In the genomic region with DNA sequence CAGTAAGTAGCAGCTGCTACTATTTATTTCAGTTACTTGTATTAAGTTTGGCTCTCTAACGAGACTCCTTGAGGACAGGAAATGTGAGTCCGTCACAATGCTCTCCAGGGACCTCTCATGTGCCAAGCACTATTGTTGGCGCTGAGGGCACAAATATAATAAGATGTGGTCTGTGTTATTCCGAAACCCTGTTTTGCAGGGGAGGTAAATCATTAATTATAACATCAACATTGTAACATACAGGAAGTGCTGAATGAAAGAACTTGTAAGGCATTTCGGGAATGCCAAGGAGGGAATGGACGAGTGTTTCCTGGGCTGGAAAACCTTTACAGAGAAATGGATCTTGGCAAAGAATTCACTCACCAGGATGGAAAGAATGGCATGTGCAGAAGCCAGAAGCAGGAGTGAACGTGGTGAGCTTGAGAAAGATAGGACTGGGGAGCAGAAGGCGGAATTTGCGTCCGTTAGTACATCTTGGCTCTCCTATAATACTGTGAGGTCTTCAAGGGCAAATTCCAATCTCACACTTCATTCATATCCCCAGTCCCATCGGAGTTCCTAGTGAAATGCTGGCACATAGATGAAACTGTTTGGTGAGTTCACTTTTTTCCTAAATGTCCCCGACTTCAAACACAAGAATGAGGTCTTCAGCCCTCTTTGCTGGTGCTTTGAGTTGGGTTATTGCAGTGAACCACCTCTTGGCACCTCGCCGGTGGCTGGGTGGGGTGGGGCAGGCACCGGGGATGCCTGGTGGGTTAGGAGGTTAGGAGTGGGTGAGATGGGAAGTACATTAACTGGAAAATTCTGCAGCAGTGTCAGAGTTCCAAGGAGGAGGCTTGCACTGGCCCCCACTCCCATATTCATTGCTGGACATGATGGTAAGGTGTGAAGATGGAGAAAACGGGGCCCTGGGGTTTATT, we compare ENCODE assay signal across 2 cellular contexts.
TF ChIP-seq lines count a peak whose summit lies in the region.

No MANE protein-coding gene starts in this region.

TF ChIP-seq in A549, 52 proteins besides CTCF, POLR2A, EP300 and RAD21 (continued from another document):
- TF ChIP-seq, protein P1, sequence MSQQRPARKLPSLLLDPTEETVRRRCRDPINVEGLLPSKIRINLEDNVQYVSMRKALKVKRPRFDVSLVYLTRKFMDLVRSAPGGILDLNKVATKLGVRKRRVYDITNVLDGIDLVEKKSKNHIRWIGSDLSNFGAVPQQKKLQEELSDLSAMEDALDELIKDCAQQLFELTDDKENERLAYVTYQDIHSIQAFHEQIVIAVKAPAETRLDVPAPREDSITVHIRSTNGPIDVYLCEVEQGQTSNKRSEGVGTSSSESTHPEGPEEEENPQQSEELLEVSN (IDR thresholded peaks at IDR 0.05; ENCODE audit: borderline replicate concordance, low read depth): peak; percentile 57
- peak in 1 of 2 experiments; percentile 58; a peak in 2 of 4 replicates for TF ChIP-seq CEBPB (IDR thresholded peaks at IDR 0.05)
- no peak for TF ChIP-seq NPAS2 (CRISPR knock-in tag; IDR thresholded peaks at IDR 0.05; ENCODE audit: borderline replicate concordance)
TF ChIP-seq in A549: peak in this region for 4.

TF ChIP-seq in GM23338, 12 proteins besides CTCF, POLR2A, EP300 and RAD21 (continued from another document):
- TF ChIP-seq, protein P2, sequence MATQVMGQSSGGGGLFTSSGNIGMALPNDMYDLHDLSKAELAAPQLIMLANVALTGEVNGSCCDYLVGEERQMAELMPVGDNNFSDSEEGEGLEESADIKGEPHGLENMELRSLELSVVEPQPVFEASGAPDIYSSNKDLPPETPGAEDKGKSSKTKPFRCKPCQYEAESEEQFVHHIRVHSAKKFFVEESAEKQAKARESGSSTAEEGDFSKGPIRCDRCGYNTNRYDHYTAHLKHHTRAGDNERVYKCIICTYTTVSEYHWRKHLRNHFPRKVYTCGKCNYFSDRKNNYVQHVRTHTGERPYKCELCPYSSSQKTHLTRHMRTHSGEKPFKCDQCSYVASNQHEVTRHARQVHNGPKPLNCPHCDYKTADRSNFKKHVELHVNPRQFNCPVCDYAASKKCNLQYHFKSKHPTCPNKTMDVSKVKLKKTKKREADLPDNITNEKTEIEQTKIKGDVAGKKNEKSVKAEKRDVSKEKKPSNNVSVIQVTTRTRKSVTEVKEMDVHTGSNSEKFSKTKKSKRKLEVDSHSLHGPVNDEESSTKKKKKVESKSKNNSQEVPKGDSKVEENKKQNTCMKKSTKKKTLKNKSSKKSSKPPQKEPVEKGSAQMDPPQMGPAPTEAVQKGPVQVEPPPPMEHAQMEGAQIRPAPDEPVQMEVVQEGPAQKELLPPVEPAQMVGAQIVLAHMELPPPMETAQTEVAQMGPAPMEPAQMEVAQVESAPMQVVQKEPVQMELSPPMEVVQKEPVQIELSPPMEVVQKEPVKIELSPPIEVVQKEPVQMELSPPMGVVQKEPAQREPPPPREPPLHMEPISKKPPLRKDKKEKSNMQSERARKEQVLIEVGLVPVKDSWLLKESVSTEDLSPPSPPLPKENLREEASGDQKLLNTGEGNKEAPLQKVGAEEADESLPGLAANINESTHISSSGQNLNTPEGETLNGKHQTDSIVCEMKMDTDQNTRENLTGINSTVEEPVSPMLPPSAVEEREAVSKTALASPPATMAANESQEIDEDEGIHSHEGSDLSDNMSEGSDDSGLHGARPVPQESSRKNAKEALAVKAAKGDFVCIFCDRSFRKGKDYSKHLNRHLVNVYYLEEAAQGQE (IDR thresholded peaks at IDR 0.05; ENCODE audit: unreplicated experiment): no peak
- TF ChIP-seq ZNF114 (CRISPR knock-in tag; IDR thresholded peaks at IDR 0.05): no peak
- TF ChIP-seq NANOG (IDR thresholded peaks at IDR 0.05; ENCODE audit: borderline replicate concordance): no peak
- TF ChIP-seq ZNF331 (CRISPR knock-in tag; IDR thresholded peaks at IDR 0.05; ENCODE audit: low read depth): no peak
- no peak for TF ChIP-seq EZH2phosphoT487 (IDR thresholded peaks at IDR 0.05; ENCODE audit: unreplicated experiment)
- TF ChIP-seq POLR2AphosphoS5 (IDR thresholded peaks at IDR 0.05; ENCODE audit: low read depth): no peak
- no peak for TF ChIP-seq STAT1 (IDR thresholded peaks at IDR 0.05; ENCODE audit: unreplicated experiment)
- TF ChIP-seq, protein P3, sequence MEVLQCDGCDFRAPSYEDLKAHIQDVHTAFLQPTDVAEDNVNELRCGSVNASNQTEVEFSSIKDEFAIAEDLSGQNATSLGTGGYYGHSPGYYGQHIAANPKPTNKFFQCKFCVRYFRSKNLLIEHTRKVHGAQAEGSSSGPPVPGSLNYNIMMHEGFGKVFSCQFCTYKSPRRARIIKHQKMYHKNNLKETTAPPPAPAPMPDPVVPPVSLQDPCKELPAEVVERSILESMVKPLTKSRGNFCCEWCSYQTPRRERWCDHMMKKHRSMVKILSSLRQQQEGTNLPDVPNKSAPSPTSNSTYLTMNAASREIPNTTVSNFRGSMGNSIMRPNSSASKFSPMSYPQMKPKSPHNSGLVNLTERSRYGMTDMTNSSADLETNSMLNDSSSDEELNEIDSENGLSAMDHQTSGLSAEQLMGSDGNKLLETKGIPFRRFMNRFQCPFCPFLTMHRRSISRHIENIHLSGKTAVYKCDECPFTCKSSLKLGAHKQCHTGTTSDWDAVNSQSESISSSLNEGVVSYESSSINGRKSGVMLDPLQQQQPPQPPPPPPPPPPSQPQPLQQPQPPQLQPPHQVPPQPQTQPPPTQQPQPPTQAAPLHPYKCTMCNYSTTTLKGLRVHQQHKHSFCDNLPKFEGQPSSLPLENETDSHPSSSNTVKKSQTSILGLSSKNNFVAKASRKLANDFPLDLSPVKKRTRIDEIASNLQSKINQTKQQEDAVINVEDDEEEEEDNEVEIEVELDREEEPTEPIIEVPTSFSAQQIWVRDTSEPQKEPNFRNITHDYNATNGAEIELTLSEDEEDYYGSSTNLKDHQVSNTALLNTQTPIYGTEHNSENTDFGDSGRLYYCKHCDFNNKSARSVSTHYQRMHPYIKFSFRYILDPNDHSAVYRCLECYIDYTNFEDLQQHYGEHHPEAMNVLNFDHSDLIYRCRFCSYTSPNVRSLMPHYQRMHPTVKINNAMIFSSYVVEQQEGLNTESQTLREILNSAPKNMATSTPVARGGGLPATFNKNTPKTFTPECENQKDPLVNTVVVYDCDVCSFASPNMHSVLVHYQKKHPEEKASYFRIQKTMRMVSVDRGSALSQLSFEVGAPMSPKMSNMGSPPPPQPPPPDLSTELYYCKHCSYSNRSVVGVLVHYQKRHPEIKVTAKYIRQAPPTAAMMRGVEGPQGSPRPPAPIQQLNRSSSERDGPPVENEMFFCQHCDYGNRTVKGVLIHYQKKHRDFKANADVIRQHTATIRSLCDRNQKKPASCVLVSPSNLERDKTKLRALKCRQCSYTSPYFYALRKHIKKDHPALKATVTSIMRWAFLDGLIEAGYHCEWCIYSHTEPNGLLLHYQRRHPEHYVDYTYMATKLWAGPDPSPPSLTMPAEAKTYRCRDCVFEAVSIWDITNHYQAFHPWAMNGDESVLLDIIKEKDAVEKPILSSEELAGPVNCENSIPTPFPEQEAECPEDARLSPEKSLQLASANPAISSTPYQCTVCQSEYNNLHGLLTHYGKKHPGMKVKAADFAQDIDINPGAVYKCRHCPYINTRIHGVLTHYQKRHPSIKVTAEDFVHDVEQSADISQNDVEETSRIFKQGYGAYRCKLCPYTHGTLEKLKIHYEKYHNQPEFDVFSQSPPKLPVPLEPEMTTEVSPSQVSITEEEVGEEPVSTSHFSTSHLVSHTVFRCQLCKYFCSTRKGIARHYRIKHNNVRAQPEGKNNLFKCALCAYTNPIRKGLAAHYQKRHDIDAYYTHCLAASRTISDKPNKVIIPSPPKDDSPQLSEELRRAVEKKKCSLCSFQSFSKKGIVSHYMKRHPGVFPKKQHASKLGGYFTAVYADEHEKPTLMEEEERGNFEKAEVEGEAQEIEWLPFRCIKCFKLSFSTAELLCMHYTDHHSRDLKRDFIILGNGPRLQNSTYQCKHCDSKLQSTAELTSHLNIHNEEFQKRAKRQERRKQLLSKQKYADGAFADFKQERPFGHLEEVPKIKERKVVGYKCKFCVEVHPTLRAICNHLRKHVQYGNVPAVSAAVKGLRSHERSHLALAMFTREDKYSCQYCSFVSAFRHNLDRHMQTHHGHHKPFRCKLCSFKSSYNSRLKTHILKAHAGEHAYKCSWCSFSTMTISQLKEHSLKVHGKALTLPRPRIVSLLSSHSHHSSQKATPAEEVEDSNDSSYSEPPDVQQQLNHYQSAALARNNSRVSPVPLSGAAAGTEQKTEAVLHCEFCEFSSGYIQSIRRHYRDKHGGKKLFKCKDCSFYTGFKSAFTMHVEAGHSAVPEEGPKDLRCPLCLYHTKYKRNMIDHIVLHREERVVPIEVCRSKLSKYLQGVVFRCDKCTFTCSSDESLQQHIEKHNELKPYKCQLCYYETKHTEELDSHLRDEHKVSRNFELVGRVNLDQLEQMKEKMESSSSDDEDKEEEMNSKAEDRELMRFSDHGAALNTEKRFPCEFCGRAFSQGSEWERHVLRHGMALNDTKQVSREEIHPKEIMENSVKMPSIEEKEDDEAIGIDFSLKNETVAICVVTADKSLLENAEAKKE (CRISPR knock-in tag; IDR thresholded peaks at IDR 0.05): no peak
TF ChIP-seq in GM23338: peak in this region for 0.
